ENCODE assay signal across 15 cellular contexts in the genomic region with DNA sequence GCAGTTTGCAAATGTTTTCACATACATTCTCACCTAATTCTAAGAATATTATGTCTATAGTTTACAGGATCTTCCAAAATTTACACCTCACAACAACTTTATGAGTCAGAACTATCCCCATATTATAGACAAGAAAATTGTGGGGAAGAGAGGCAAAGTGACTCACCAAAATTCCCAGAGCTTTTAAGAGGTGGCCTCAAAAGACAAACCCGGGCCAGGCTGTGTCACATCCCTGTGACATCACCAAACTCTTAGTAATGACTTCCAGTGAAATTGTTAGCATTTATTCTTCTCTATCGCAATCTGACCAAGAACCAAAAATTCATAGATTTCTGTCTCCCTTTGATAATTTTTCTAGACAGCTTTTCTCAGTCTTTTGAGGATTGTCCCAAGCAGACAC.
DNase-seq lines count a peak whose midpoint lies in the region; ATAC-seq, FAIRE-seq and TF ChIP-seq lines count a peak whose summit lies in the region.
"Had no signal": no experiment of that assay in that cellular context is flagged by ENCODE, and none has a peak within 500 bp of the region (broad histone marks: within the 10 kb centered on the region; RNA-seq: fewer than 3 reads in every experiment).

No MANE protein-coding gene starts in this region.

- no peaks in the 10 kb centered on the region for H4K20me1 ChIP-seq in keratinocyte (ENCODE audit: control insufficient read depth, extremely low read depth, insufficient read depth, low read length)

- H3K9me3 ChIP-seq in keratinocyte (ENCODE audit: control insufficient read depth, low read depth, low read length) (no peaks in the 10 kb centered on the region), thoracic aorta (no peaks in the 10 kb centered on the region)
- H3K9me3 ChIP-seq: right lobe of liver had no signal

- no peak overlapping the region for H3K4me3 ChIP-seq in bronchial epithelial cell (ENCODE audit: low read depth, low read length)
- no peak overlapping the region for H3K4me3 ChIP-seq in keratinocyte (ENCODE audit: control insufficient read depth in 2 of 3, extremely low read depth in 1 of 3, insufficient read depth in 2 of 3, low read depth in 1 of 3, low read length in 3 of 3)
- H3K4me3 ChIP-seq in thoracic aorta, result peak overlapping the region; percentile 45
- H3K4me3 ChIP-seq: cardiac muscle cell, right lobe of liver had no signal

- H3K4me2 ChIP-seq in keratinocyte (ENCODE audit: control insufficient read depth, extremely low read depth, insufficient read depth, low read depth, low read length), result peak overlapping the region; percentile 41

- H3K36me3 ChIP-seq in bronchial epithelial cell (ENCODE audit: control insufficient read depth, insufficient read depth, low read length) (no peaks in the 10 kb centered on the region), keratinocyte (ENCODE audit: control insufficient read depth in 2 of 2, extremely low read depth in 1 of 2, insufficient read depth in 2 of 2, low read length in 2 of 2) (no peaks in the 10 kb centered on the region), thoracic aorta (no peaks in the 10 kb centered on the region)
- H3K36me3 ChIP-seq: cardiac muscle cell, right lobe of liver had no signal

- no peaks in the 10 kb centered on the region for H3K4me1 Mint-ChIP-seq in natural killer cell

- DNase-seq in LHCN-M2 (ENCODE audit: low read depth) (peak; percentile 77), bronchial epithelial cell (ENCODE audit: low read depth) (peak; percentile 76), keratinocyte (ENCODE audit: low read depth, low spot score) (no peak), thoracic aorta (ENCODE audit: low spot score) (no peak), natural killer cell (no peak)
- DNase-seq in activated CD4-positive, alpha-beta T cell treated with anti-CD3 and anti-CD28 coated beads for 48 hours, result no peak
- DNase-seq in stimulated activated CD4-positive, alpha-beta T cell treated with anti-CD3 and anti-CD28 coated beads, Interleukin-1b, Interleukin-23, amount 100 ng/mL, for 48 hours, result no peak
- DNase-seq: activated T-cell treated with anti-CD3 and anti-CD28 coated beads, Interleukin-2, amount 50 U/mL, for 1 hour; DMS153; NCI-H1694; right lobe of liver had no signal

- H3K9ac ChIP-seq in keratinocyte (ENCODE audit: control insufficient read depth, extremely low read depth, insufficient read depth, low read length), result no peak overlapping the region

- H3K9me3 Mint-ChIP-seq in natural killer cell, result no peaks in the 10 kb centered on the region

- H3K4me1 ChIP-seq in keratinocyte (ENCODE audit: control insufficient read depth, extremely low read depth, insufficient read depth, low read length) (peaks cover 30% of the 10 kb centered on the region), thoracic aorta (ENCODE audit: control insufficient read depth in 1 of 2, low read depth in 2 of 2) (peaks cover 7 to 30% of the 10 kb centered on the region in 2 donors)
- H3K4me1 ChIP-seq: right lobe of liver had no signal

- no peaks in the 10 kb centered on the region for H3K79me2 ChIP-seq in keratinocyte (ENCODE audit: control insufficient read depth, insufficient read depth, low read length)

- FAIRE-seq in bronchial epithelial cell (lab: Jason Lieb, UNC), result no peak
- no peak for FAIRE-seq in keratinocyte (lab: Jason Lieb, UNC)
- FAIRE-seq: frontal cortex, TTC549 had no signal

- no peaks in the 10 kb centered on the region for H3K36me3 Mint-ChIP-seq in natural killer cell

- intact Hi-C loops in natural killer cell (cut with micrococcal nuclease), result no loop called here

- no peaks in the 10 kb centered on the region for H3K27me3 ChIP-seq in bronchial epithelial cell (ENCODE audit: control insufficient read depth, insufficient read depth, low read length)
- H3K27me3 ChIP-seq in keratinocyte (ENCODE audit: control insufficient read depth, extremely low read depth, insufficient read depth, low read length), result no peaks in the 10 kb centered on the region
- H3K27me3 ChIP-seq in thoracic aorta (replicated peaks; ENCODE audit: insufficient read depth), result no peaks in the 10 kb centered on the region
- H3K27me3 ChIP-seq: cardiac muscle cell, right lobe of liver had no signal

- H3K9me1 ChIP-seq in keratinocyte (ENCODE audit: control insufficient read depth, extremely low read depth, insufficient read depth, low read length), result no peaks in the 10 kb centered on the region

- peaks cover 6 to 15% of the 10 kb centered on the region in 2 donors for H3K27me3 Mint-ChIP-seq in natural killer cell (ENCODE audit: low read depth in 2 of 2)

- TF ChIP-seq CTCF in bronchial epithelial cell (IDR thresholded peaks at IDR 0.05; ENCODE audit: insufficient read depth, low read length, severe bottlenecking) (no peak), keratinocyte (optimal IDR thresholded peaks at IDR 0.05 in 1 of 3, IDR thresholded peaks at IDR 0.05 in 1 of 3, conservative IDR thresholded peaks at IDR 0.05 in 1 of 3; ENCODE audit: extremely low read depth in 1 of 3, insufficient read depth in 2 of 3, low read length in 3 of 3) (no peak), thoracic aorta (IDR thresholded peaks at IDR 0.05) (no peak), natural killer cell (IDR thresholded peaks at IDR 0.05) (no peak)

- H3K27ac ChIP-seq in keratinocyte (ENCODE audit: control insufficient read depth, insufficient read depth, low read length), result peak overlapping the region; percentile 5
- peak overlapping the region; percentile 70 to 78 for H3K27ac ChIP-seq in thoracic aorta
- H3K27ac ChIP-seq: cardiac muscle cell, right lobe of liver had no signal

- H2AFZ ChIP-seq in keratinocyte (ENCODE audit: control insufficient read depth, low read length), result no peak overlapping the region

- ATAC-seq in thoracic aorta (ENCODE audit: insufficient number of reproducible peaks, low FRiP score, low read depth) (peak; percentile 32), natural killer cell (no peak), HG03460 (IDR thresholded peaks at IDR 0.05; ENCODE audit: unreplicated experiment) (no peak)
- ATAC-seq: right lobe of liver had no signal

- dilution Hi-C loops in keratinocyte (cut with MboI; ENCODE audit: extremely low pct_ligation_motif_present, low sequenced_read_pairs), result no loop called here

- no peak overlapping the region for H3K4me3 Mint-ChIP-seq in natural killer cell

- no peak overlapping the region for H3K27ac Mint-ChIP-seq in natural killer cell

Comparison
In these comparisons a context has a peak if more than half of its experiments do, and no peak if none do; other contexts are left out.
1. DNase-seq: peak in LHCN-M2 (single experiment) and bronchial epithelial cell (single experiment); none in keratinocyte (single experiment), thoracic aorta (single experiment), natural killer cell (single experiment), activated CD4-positive, alpha-beta T cell treated with anti-CD3 and anti-CD28 coated beads for 48 hours (single experiment) and stimulated activated CD4-positive, alpha-beta T cell treated with anti-CD3 and anti-CD28 coated beads, Interleukin-1b, Interleukin-23, amount 100 ng/mL, for 48 hours (single experiment).